In genomic region chr4:48542888-48543287, GRCh38 we compare ENCODE assay signal across 40 cellular contexts. TPM values are rescaled to one million over a fixed set of nuclear protein-coding genes. Genes with fewer than 3 reads are reported as not detected.
"Had no signal": no experiment of that assay in that cellular context is flagged by ENCODE, and none has a peak within 500 bp of the region (broad histone marks: within the 10 kb centered on the region; RNA-seq: fewer than 3 reads in every experiment).

No MANE protein-coding gene starts in this region.

- H3K27me3 ChIP-seq: body of pancreas, breast epithelium had no signal

- H3K9me3 ChIP-seq: body of pancreas, breast epithelium had no signal

- H3K4me1 Mint-ChIP-seq: activated B cell treated with CpG ODN at 0.5 μM for 24 hours, T-cell had no signal

- ATAC-seq: activated T-cell treated with anti-CD3 and anti-CD28 coated beads, Interleukin-2, amount 50 U/mL, for 4 hours; body of pancreas; Right ventricle myocardium inferior; SK-N-SH treated with all-trans-retinoic acid at 6 μM for 48 hours; T-cell had no signal

- H3K27ac Mint-ChIP-seq: activated B cell treated with CpG ODN at 0.5 μM for 24 hours; activated CD4-positive, alpha-beta memory T cell treated with anti-CD3 and anti-CD28 coated beads for 36 hours; activated T-helper 1 cell treated with anti-CD3 and anti-CD28 coated beads, Interleukin-12 subunit alpha, Interleukin-12 subunit beta, Interleukin-2, Interleukin-4 antibody, amounts not matched to agents 30 ng/mL and 10 ng/mL and 1 ng/mL, durations not matched to agents 14 hours and 24 hours and 36 hours had no signal

- FAIRE-seq: astrocyte, RCC 7860 had no signal

- H3K4me3 ChIP-seq: body of pancreas, breast epithelium, PC-9 had no signal

- H2AFZ ChIP-seq: PC-9 had no signal

- H3K4me3 Mint-ChIP-seq: activated B cell treated with CpG ODN at 0.5 μM for 24 hours; activated CD4-positive, alpha-beta memory T cell treated with anti-CD3 and anti-CD28 coated beads for 36 hours; activated T-cell treated with anti-CD3 and anti-CD28 coated beads, Interleukin-2, amount 50 U/mL, for 4 hours; activated T-helper 1 cell treated with anti-CD3 and anti-CD28 coated beads, Interleukin-12 subunit alpha, Interleukin-12 subunit beta, Interleukin-2, Interleukin-4 antibody, amounts not matched to agents 30 ng/mL and 10 ng/mL and 1 ng/mL, durations not matched to agents 14 hours and 24 hours and 36 hours; T-cell had no signal

- H3K27me3 Mint-ChIP-seq: activated B cell treated with CpG ODN at 0.5 μM for 24 hours; activated CD4-positive, alpha-beta memory T cell treated with anti-CD3 and anti-CD28 coated beads for 36 hours; T-cell had no signal

- H3K27ac ChIP-seq: body of pancreas, breast epithelium, PC-9, RWPE1, VCaP had no signal

- H3K4me2 ChIP-seq: PC-9 had no signal

- H3K4me1 ChIP-seq: breast epithelium had no signal

- H3K9me3 Mint-ChIP-seq: activated B cell treated with CpG ODN at 0.5 μM for 24 hours; activated CD4-positive, alpha-beta memory T cell treated with anti-CD3 and anti-CD28 coated beads for 36 hours; activated T-cell treated with anti-CD3 and anti-CD28 coated beads, Interleukin-2, amount 50 U/mL, for 4 hours; activated T-helper 1 cell treated with anti-CD3 and anti-CD28 coated beads, Interleukin-12 subunit alpha, Interleukin-12 subunit beta, Interleukin-2, Interleukin-4 antibody, amounts not matched to agents 30 ng/mL and 10 ng/mL and 1 ng/mL, durations not matched to agents 14 hours and 24 hours and 36 hours; T-cell had no signal

- DNase-seq: activated B cell treated with CpG ODN at 0.5 μM for 24 hours; activated CD4-positive, alpha-beta memory T cell treated with anti-CD3 and anti-CD28 coated beads for 36 hours; activated CD4-positive, alpha-beta T cell treated with anti-CD3 and anti-CD28 coated beads for 4 hours; activated CD4-positive, alpha-beta T cell treated with anti-CD3 and anti-CD28 coated beads, Interleukin-2, amount 50 U/mL, for 1 hour; activated CD4-positive, CD25-positive, alpha-beta regulatory T cell treated with anti-CD3 and anti-CD28 coated beads, Interleukin-2, amount 50 U/mL, for 72 hours; activated CD8-positive, alpha-beta memory T cell treated with anti-CD3 and anti-CD28 coated beads, Interleukin-2, amount 50 U/mL, for 4 hours; activated gamma-delta T cell treated with Interleukin-2 at 50 U/mL for 16 hours; activated naive CD4-positive, alpha-beta T cell treated with anti-CD3 and anti-CD28 coated beads, Interleukin-2, amount 50 U/mL, for 16 hours; activated T-cell treated with anti-CD3 and anti-CD28 coated beads for 4 hours; activated T-cell treated with anti-CD3 and anti-CD28 coated beads, Interleukin-2, amount 50 U/mL, for 4 hours; amygdala; body of pancreas; NCI-H1092 treated with DMSO at 0.1 percent for 48 hours; NCI-H1417; NCI-H146; NCI-H187; NCI-H2029 treated with DMSO at 0.1 percent for 48 hours; NCI-H2107; NCI-H2171; NCI-H510A; NCI-H526; NCI-H748 treated with DMSO at 0.1 percent for 48 hours; NK-92 treated with Interleukin-12 subunit alpha and Interleukin-12 subunit beta, amount 100 ng/mL, for 24 hours; PC-9; SIG-M5; T-cell; T-helper 2 cell; T-helper 9 cell had no signal

RNA-seq across cellular contexts. Expression of gene ZAR1, which starts 52.8 kb away (rescaled TPM):
- total RNA-seq: activated B cell treated with CpG ODN at 0.5 μM for 24 hours; activated CD4-positive, alpha-beta memory T cell treated with anti-CD3 and anti-CD28 coated beads for 36 hours; activated T-cell treated with anti-CD3 and anti-CD28 coated beads, Interleukin-2, amount 50 U/mL, for 4 hours; activated T-helper 1 cell treated with anti-CD3 and anti-CD28 coated beads, Interleukin-12 subunit alpha, Interleukin-12 subunit beta, Interleukin-2, Interleukin-4 antibody, amounts not matched to agents 30 ng/mL and 10 ng/mL and 1 ng/mL, durations not matched to agents 14 hours and 24 hours and 36 hours; astrocyte; body of pancreas; cardiac septum; M059J; PC-9; Right ventricle myocardium inferior; SK-MEL-5; T-cell had no signal
- polyA plus RNA-seq: adipose tissue had no signal

RNA-seq across cellular contexts. Expression of gene SLC10A4, which starts 59.7 kb away (rescaled TPM):
- total RNA-seq: activated B cell treated with CpG ODN at 0.5 μM for 24 hours; activated CD4-positive, alpha-beta memory T cell treated with anti-CD3 and anti-CD28 coated beads for 36 hours; activated T-cell treated with anti-CD3 and anti-CD28 coated beads, Interleukin-2, amount 50 U/mL, for 4 hours; PC-9; Right ventricle myocardium inferior; SK-MEL-5 had no signal
